Comparison of ENCODE assay signal across 17 cellular contexts in the genomic region with DNA sequence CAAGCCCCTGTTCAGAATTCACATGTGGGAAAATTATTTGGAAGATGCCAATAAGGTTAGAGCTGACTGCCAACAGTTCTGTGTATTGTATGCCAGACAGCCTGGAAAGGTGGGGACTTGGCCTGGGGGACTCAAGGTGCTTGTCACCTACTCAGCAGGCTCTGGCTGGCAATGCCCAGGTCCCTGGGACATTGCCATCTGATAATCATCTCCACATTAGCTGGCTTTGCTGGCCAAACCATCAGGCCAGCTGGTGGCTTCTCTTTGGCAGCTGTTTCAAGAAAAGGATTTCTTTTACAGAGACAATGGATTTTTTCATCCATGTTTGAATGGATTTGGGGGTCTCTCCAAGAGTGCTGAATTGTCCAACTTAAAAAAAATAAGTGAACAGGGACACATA.
"Had no signal": no experiment of that assay in that cellular context is flagged by ENCODE, and none has a peak within 500 bp of the region (broad histone marks: within the 10 kb centered on the region; RNA-seq: fewer than 3 reads in every experiment).

No MANE protein-coding gene starts in this region.

- H3K4me1 ChIP-seq: colonic mucosa, gastroesophageal sphincter, left lung, testis had no signal

- H3K36me3 ChIP-seq: cardiac muscle cell, colonic mucosa, gastroesophageal sphincter, left lung, ovary, WERI-Rb-1 had no signal

- H3K27ac ChIP-seq: cardiac muscle cell, colonic mucosa, epithelial cell of prostate, gastroesophageal sphincter, left lung, ovary, testis, WERI-Rb-1 had no signal

- H3K27me3 ChIP-seq: cardiac muscle cell, colonic mucosa, gastroesophageal sphincter, left lung, ovary, testis had no signal

- DNase-seq: activated CD4-positive, alpha-beta memory T cell treated with anti-CD3 and anti-CD28 coated beads, Interleukin-2, amount 10 ng/mL, durations not matched to agents 7 days and 5 days; activated CD4-positive, alpha-beta T cell treated with anti-CD3 and anti-CD28 coated beads for 36 hours; activated naive CD8-positive, alpha-beta T cell treated with anti-CD3 and anti-CD28 coated beads, Interleukin-2, amount 50 U/mL, for 24 hours; activated T-cell treated with anti-CD3 and anti-CD28 coated beads, Interleukin-2, amount 50 U/mL, for 72 hours; colonic mucosa; effector memory CD4-positive, alpha-beta T cell; islet precursor cell; left lung; mesenchymal stem cell; ovary; stimulated activated CD4-positive, alpha-beta T cell treated with anti-CD3 and anti-CD28 coated beads, Interleukin-2, amount 100 ng/mL, for 48 hours; stimulated activated naive CD4-positive, alpha-beta T cell treated with Interleukin-2 at 50 U/mL for 16 hours; testis; WERI-Rb-1 had no signal

- H3K4me3 ChIP-seq: cardiac muscle cell, colonic mucosa, gastroesophageal sphincter, left lung, ovary, testis had no signal

- ATAC-seq: activated CD4-positive, alpha-beta T cell treated with anti-CD3 and anti-CD28 coated beads for 36 hours; activated naive CD8-positive, alpha-beta T cell treated with anti-CD3 and anti-CD28 coated beads, Interleukin-2, amount 50 U/mL, for 24 hours; gastroesophageal sphincter; left lung had no signal

- H3K9me3 ChIP-seq: colonic mucosa, gastroesophageal sphincter, left lung, ovary, testis had no signal
